7 cellular contexts compared by ENCODE assay signal in the genomic region with DNA sequence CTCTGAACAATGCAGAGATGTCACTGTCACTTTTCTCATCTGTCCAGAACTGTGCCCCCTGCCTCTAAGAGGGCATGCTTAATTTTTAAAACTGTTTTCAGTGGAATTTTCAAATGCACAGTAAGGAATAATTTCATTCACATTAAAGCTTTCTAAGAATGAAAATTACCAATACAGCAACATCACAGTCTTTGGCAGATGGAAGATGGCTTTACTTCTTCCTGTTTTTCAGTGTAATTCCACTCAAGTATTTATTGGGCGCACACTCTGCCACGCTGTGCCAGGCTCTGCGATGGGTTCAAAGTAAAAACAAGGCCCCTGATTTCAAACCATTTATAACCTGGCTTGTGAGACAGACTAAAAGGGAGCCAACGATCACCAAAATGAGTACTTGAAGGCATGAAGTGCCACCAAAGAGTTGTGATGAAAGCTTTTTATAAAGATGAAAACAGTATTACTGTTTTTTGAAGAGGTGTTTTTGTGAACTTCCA. TPM values are rescaled to one million over a fixed set of nuclear protein-coding genes. Genes with fewer than 3 reads are reported as not detected.
A peak's percentile ranks its signal among the peaks of the same experiment; 100 is the strongest.
DNase-seq lines count a peak whose midpoint lies in the region; ATAC-seq and TF ChIP-seq lines count a peak whose summit lies in the region.

No MANE protein-coding gene starts in this region.

- BruUV-seq in HCT116 (replicated peaks; lab: Mats Ljungman, UMichigan): no TSS peak

- H3K4me2 ChIP-seq in HCT116 (ENCODE audit: low read length): peak overlapping the region; percentile 96
- peak overlapping the region; percentile 90 for H3K4me2 ChIP-seq in smooth muscle cell

- no peak for TF ChIP-seq RAD21 in HCT116 (IDR thresholded peaks at IDR 0.05; ENCODE audit: low read depth)

- ATAC-seq in HCT116 (no peak), T-cell (replicated peaks in 1 of 4) (peak in 1 of 4 experiments; percentile 1), HG02840 (IDR thresholded peaks at IDR 0.05; ENCODE audit: low FRiP score, unreplicated experiment) (no peak)

- H3K36me3 Mint-ChIP-seq in T-cell: no peaks in the 10 kb centered on the region

- H3K4me1 ChIP-seq in HCT116 (ENCODE audit: control insufficient read depth in 1 of 2, insufficient read depth in 2 of 2, low read length in 2 of 2) (peaks cover 8 to 17% of the 10 kb centered on the region in 2 experiments; a peak in 3 of 4 replicates), smooth muscle cell (ENCODE audit: low read depth) (peaks cover 28% of the 10 kb centered on the region)

- POLR2A ChIA-PET in HCT116 (lab: Charles Lee): no interaction called here
- POLR2A ChIA-PET in T-cell (lab: Charles Lee): interaction anchor here in 1 of 2 donors (0.5 to 1.0 kb wide), 2 partner anchors 8 to 15 kb away, joined by 3 read pairs; no protein-coding TSS in a partner anchor

- H4K20me1 ChIP-seq in HCT116 (ENCODE audit: insufficient read depth) (no peaks in the 10 kb centered on the region), smooth muscle cell (ENCODE audit: low read depth) (peaks cover 32% of the 10 kb centered on the region)

- no peak for TF ChIP-seq POLR2A in HCT116 (IDR thresholded peaks at IDR 0.05; ENCODE audit: borderline replicate concordance, extremely low read depth, insufficient read depth, insufficient read length)

- no peak for TF ChIP-seq CTCF in HCT116 (IDR thresholded peaks at IDR 0.05 in 2 of 3, conservative IDR thresholded peaks at IDR 0.05 in 1 of 3; ENCODE audit: borderline replicate concordance in 1 of 3, insufficient read depth in 1 of 3, low read depth in 2 of 3, low read length in 2 of 3)
- no peak for TF ChIP-seq CTCF in foreskin fibroblast (IDR thresholded peaks at IDR 0.05; ENCODE audit: low read depth, low read length)
- TF ChIP-seq CTCF in smooth muscle cell (IDR thresholded peaks at IDR 0.05; ENCODE audit: borderline replicate concordance, insufficient read depth, poor library complexity, severe bottlenecking): no peak

- H3K4me1 Mint-ChIP-seq in T-cell: peaks cover 40 to 56% (median 44%) of the 10 kb centered on the region in 3 donors

- peak overlapping the region; percentile 90 to 99 (median 98) for H3K4me3 Mint-ChIP-seq in T-cell

- no peaks in the 10 kb centered on the region for H3K27me3 ChIP-seq in HCT116 (ENCODE audit: insufficient read depth, low read length)
- H3K27me3 ChIP-seq in smooth muscle cell (ENCODE audit: low read depth): no peaks in the 10 kb centered on the region

- no peaks in the 10 kb centered on the region for H3K36me3 ChIP-seq in HCT116 (ENCODE audit: control insufficient read depth in 1 of 2, insufficient read depth in 2 of 2, low read length in 2 of 2)
- H3K36me3 ChIP-seq in smooth muscle cell (ENCODE audit: low read depth): no peaks in the 10 kb centered on the region

- WGBS in smooth muscle cell (ENCODE audit: low lambda C conversion rate): 84% methylated on average over 4 of the region's 4 CpGs

- DNase-seq in HCT116 (ENCODE audit: low read depth, low spot score): no peak
- DNase-seq in T-cell: peak in 11 of 34 experiments; percentile 4 to 25 (median 17)
- peak in 1 of 2 donors; percentile 16 for DNase-seq in foreskin fibroblast
- DNase-seq in smooth muscle cell (lab: John Stamatoyannopoulos, UW; ENCODE audit: unreplicated experiment): no peak
- no peak for DNase-seq in AG08396 (ENCODE audit: low spot score)
- DNase-seq in stimulated activated CD4-positive, alpha-beta T cell treated with anti-CD3 and anti-CD28 coated beads, Interleukin-12 subunit alpha, Interleukin-12 subunit beta, amount 100 ng/mL, for 4 hours: no peak

- H3K27ac ChIP-seq in HCT116 (ENCODE audit: low read depth, low read length): no peak overlapping the region
- peak overlapping the region; percentile 96 for H3K27ac ChIP-seq in smooth muscle cell (ENCODE audit: low read depth)

- intact Hi-C loops in HCT116 (cut with micrococcal nuclease): loop anchor here (2.0 kb wide), 1 partner anchor 123 kb away; no protein-coding TSS in a partner anchor

- peaks cover 5% of the 10 kb centered on the region for H3F3A ChIP-seq in smooth muscle cell (ENCODE audit: low read depth)

- H3K9me3 ChIP-seq in HCT116 (ENCODE audit: control insufficient read depth in 1 of 2, insufficient read depth in 1 of 2, low read depth in 1 of 2, low read length in 2 of 2) (no peaks in the 10 kb centered on the region), smooth muscle cell (replicated peaks; ENCODE audit: low read depth) (no peaks in the 10 kb centered on the region)

- peaks cover 31% of the 10 kb centered on the region for H3K79me2 ChIP-seq in HCT116 (ENCODE audit: insufficient read depth, low read length)
- peaks cover 33% of the 10 kb centered on the region for H3K79me2 ChIP-seq in smooth muscle cell (ENCODE audit: low read depth)

- RAD21 ChIA-PET in HCT116 (lab: Charles Lee; ENCODE audit: low non-redundant PET in 1 of 2, low total read pairs in 2 of 2, uncharacterized antibody in 2 of 2, unreplicated experiment in 2 of 2): no interaction called here

- no peaks in the 10 kb centered on the region for H3K27me3 Mint-ChIP-seq in T-cell

- peak overlapping the region; percentile 99 for H3K27ac Mint-ChIP-seq in T-cell

- H3K4me3 ChIP-seq in HCT116 (replicated peaks in 1 of 2; ENCODE audit: low read depth in 1 of 2, low read length in 2 of 2) (peak overlapping the region in 1 of 2 experiments; percentile 75; a peak in 2 of 4 replicates), foreskin fibroblast (ENCODE audit: low read depth in 1 of 2, low read length in 2 of 2) (peak overlapping the region; percentile 79 to 93), smooth muscle cell (peak overlapping the region; percentile 99)

- H3K9ac ChIP-seq in HCT116 (ENCODE audit: low read length) (peak overlapping the region; percentile 81; the same call in 1 of the 2 replicates), smooth muscle cell (ENCODE audit: low read depth) (peak overlapping the region; percentile 93)

- H2AFZ ChIP-seq in HCT116 (ENCODE audit: low read depth, low read length, poor library complexity, severe bottlenecking) (no peak overlapping the region), smooth muscle cell (ENCODE audit: low read depth) (peak overlapping the region; percentile 75)

- no peaks in the 10 kb centered on the region for H3K9me3 Mint-ChIP-seq in T-cell

- H3K9me2 ChIP-seq in HCT116 (ENCODE audit: insufficient read depth): no peaks in the 10 kb centered on the region

- CTCF ChIA-PET in HCT116 (lab: Charles Lee): no interaction called here
- CTCF ChIA-PET in T-cell (lab: Charles Lee): interaction anchor here in 1 of 2 donors (0.7 to 1.5 kb wide), 5 partner anchors 17 to 191 kb away, joined by 3 to 7 read pairs (median 3); a partner anchor contains a TSS

TF ChIP-seq in HCT116, 20 proteins besides CTCF, POLR2A, EP300 and RAD21:
- TF ChIP-seq ZFX (IDR thresholded peaks at IDR 0.05) (no peak), SIN3A (IDR thresholded peaks at IDR 0.05; ENCODE audit: low read depth) (no peak), POLR2AphosphoS5 (IDR thresholded peaks at IDR 0.05; ENCODE audit: low read depth, low read length) (no peak), ELF1 (IDR thresholded peaks at IDR 0.05; ENCODE audit: borderline replicate concordance, low read depth) (no peak), TCF7L2 (IDR thresholded peaks at IDR 0.05; ENCODE audit: borderline replicate concordance, extremely low read depth, insufficient read depth, insufficient read length) (no peak), SRF (IDR thresholded peaks at IDR 0.05; ENCODE audit: low read depth) (no peak), YY1 (IDR thresholded peaks at IDR 0.05; ENCODE audit: extremely low read depth, insufficient replicate concordance, low read depth, low read length) (no peak), EGR1 (IDR thresholded peaks at IDR 0.05; ENCODE audit: low read depth) (no peak)
- TF ChIP-seq, protein P1, sequence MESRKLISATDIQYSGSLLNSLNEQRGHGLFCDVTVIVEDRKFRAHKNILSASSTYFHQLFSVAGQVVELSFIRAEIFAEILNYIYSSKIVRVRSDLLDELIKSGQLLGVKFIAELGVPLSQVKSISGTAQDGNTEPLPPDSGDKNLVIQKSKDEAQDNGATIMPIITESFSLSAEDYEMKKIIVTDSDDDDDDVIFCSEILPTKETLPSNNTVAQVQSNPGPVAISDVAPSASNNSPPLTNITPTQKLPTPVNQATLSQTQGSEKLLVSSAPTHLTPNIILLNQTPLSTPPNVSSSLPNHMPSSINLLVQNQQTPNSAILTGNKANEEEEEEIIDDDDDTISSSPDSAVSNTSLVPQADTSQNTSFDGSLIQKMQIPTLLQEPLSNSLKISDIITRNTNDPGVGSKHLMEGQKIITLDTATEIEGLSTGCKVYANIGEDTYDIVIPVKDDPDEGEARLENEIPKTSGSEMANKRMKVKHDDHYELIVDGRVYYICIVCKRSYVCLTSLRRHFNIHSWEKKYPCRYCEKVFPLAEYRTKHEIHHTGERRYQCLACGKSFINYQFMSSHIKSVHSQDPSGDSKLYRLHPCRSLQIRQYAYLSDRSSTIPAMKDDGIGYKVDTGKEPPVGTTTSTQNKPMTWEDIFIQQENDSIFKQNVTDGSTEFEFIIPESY (IDR thresholded peaks at IDR 0.05; ENCODE audit: extremely low read depth, insufficient replicate concordance, low read length): no peak
TF ChIP-seq in HCT116: peak in this region for 0.

RNA-seq across cellular contexts. Expression of a gene that starts 1.0 kb away (rescaled TPM):
- total RNA-seq in HCT116 (2021; ENCODE audit: unreplicated experiment) (101 TPM), T-cell (100 to 1,000 TPM; 121 to 138 (median 130) TPM), smooth muscle cell (132 and 135 TPM in 2 replicates)
- 22.6 and 32.1 TPM in 2 replicates for polyA plus RNA-seq in HCT116 (2012)
- 60.3 and 70.2 TPM in 2 replicates for polyA plus RNA-seq in smooth muscle cell
